15 cellular contexts compared by ENCODE assay signal in genomic region chr9:71719585-71719984, GRCh38. TPM values are rescaled to one million over a fixed set of nuclear protein-coding genes. Genes with fewer than 3 reads are reported as not detected.
A peak's percentile ranks its signal among the peaks of the same experiment; 100 is the strongest.
DNase-seq lines count a peak whose midpoint lies in the region; ATAC-seq and TF ChIP-seq lines count a peak whose summit lies in the region.
"Had no signal": no experiment of that assay in that cellular context is flagged by ENCODE, and none has a peak within 500 bp of the region (broad histone marks: within the 10 kb centered on the region; RNA-seq: fewer than 3 reads in every experiment).

No MANE protein-coding gene starts in this region.

- POLR2A ChIA-PET in CD8-positive, alpha-beta T cell (lab: Charles Lee): interaction anchor here (1.5 kb wide), 1 partner anchor 49 kb away, joined by 4 read pairs; the partner anchor contains the start of gene CEMIP2
- POLR2A ChIA-PET in naive thymus-derived CD8-positive, alpha-beta T cell (lab: Charles Lee): no interaction called here

- peaks cover 67% of the 10 kb centered on the region for H3K36me3 Mint-ChIP-seq in CD8-positive, alpha-beta T cell
- H3K36me3 Mint-ChIP-seq in naive thymus-derived CD8-positive, alpha-beta T cell: peaks cover 8 to 79% (median 31%) of the 10 kb centered on the region in 3 donors

- H3K27ac ChIP-seq in CD8-positive, alpha-beta T cell (ENCODE audit: low read depth, low read length): no peak overlapping the region

- H3K27me3 ChIP-seq in CD8-positive, alpha-beta T cell (ENCODE audit: insufficient read depth, low read length): no peaks in the 10 kb centered on the region

- no peaks in the 10 kb centered on the region for H3K9me3 ChIP-seq in CD8-positive, alpha-beta T cell (ENCODE audit: low read length)

- H3K4me1 Mint-ChIP-seq in CD8-positive, alpha-beta T cell (ENCODE audit: low read depth): peaks cover 7% of the 10 kb centered on the region
- peaks cover 0 to 1% (median 0%) of the 10 kb centered on the region in 4 donors for H3K4me1 Mint-ChIP-seq in naive thymus-derived CD8-positive, alpha-beta T cell
- H3K4me1 Mint-ChIP-seq: neural crest cell had no signal

- H3K4me3 Mint-ChIP-seq in CD8-positive, alpha-beta T cell: no peak overlapping the region
- no peak overlapping the region for H3K4me3 Mint-ChIP-seq in naive thymus-derived CD8-positive, alpha-beta T cell
- H3K4me3 Mint-ChIP-seq: activated CD8-positive, alpha-beta T cell treated with anti-CD3 and anti-CD28 coated beads, Interleukin-2, amount 10 ng/mL, durations not matched to agents 7 days and 5 days; activated naive CD8-positive, alpha-beta T cell treated with anti-CD3 and anti-CD28 coated beads for 36 hours; CD14-positive monocyte; neural crest cell had no signal

- H3K36me3 ChIP-seq in CD8-positive, alpha-beta T cell (ENCODE audit: insufficient read depth, low read length): peaks cover 31% of the 10 kb centered on the region

- intact Hi-C loops in CD8-positive, alpha-beta T cell (cut with DNase I, micrococcal nuclease): loop anchor here (2.0 to 5.0 kb wide), 2 partner anchors 15 to 48 kb away; partner anchors contain the start of gene CEMIP2 (in 1 of the 2)

- no peaks in the 10 kb centered on the region for H3K27me3 Mint-ChIP-seq in CD8-positive, alpha-beta T cell (ENCODE audit: low read depth)
- no peaks in the 10 kb centered on the region for H3K27me3 Mint-ChIP-seq in naive thymus-derived CD8-positive, alpha-beta T cell
- H3K27me3 Mint-ChIP-seq: activated naive CD8-positive, alpha-beta T cell treated with anti-CD3 and anti-CD28 coated beads for 36 hours had no signal

- peak overlapping the region; percentile 16 for H3K27ac Mint-ChIP-seq in CD8-positive, alpha-beta T cell
- peak overlapping the region in 2 of 10 donors; percentile 6 to 36 for H3K27ac Mint-ChIP-seq in naive thymus-derived CD8-positive, alpha-beta T cell
- H3K27ac Mint-ChIP-seq: activated CD8-positive, alpha-beta T cell treated with anti-CD3 and anti-CD28 coated beads, Interleukin-2, amount 10 ng/mL, durations not matched to agents 7 days and 5 days; activated naive CD8-positive, alpha-beta T cell treated with anti-CD3 and anti-CD28 coated beads for 36 hours had no signal

- TF ChIP-seq CTCF in CD8-positive, alpha-beta T cell (IDR thresholded peaks at IDR 0.05): no peak
- TF ChIP-seq CTCF in fibroblast of pulmonary artery (IDR thresholded peaks at IDR 0.05; ENCODE audit: low read length, missing control alignments): no peak

- no peaks in the 10 kb centered on the region for H3K9me3 Mint-ChIP-seq in CD8-positive, alpha-beta T cell
- H3K9me3 Mint-ChIP-seq in naive thymus-derived CD8-positive, alpha-beta T cell: no peaks in the 10 kb centered on the region
- H3K9me3 Mint-ChIP-seq: activated naive CD8-positive, alpha-beta T cell treated with anti-CD3 and anti-CD28 coated beads for 36 hours; neural crest cell had no signal

- no peaks in the 10 kb centered on the region for H3K4me1 ChIP-seq in CD8-positive, alpha-beta T cell (ENCODE audit: insufficient read depth, low read length)

- CTCF ChIA-PET in CD8-positive, alpha-beta T cell (lab: Charles Lee): interaction anchor here (1.2 kb wide), 1 partner anchor 116 kb away, joined by 3 read pairs; no protein-coding TSS in a partner anchor

- ATAC-seq in CD8-positive, alpha-beta T cell: peak; percentile 37
- ATAC-seq in SK-N-SH treated with all-trans-retinoic acid at 6 μM for 48 hours: peak; percentile 89
- ATAC-seq in naive thymus-derived CD8-positive, alpha-beta T cell: peak; percentile 23 to 60
- no peak for ATAC-seq in GM21447 (IDR thresholded peaks at IDR 0.05; ENCODE audit: unreplicated experiment)
- ATAC-seq in HG03108 (IDR thresholded peaks at IDR 0.05; ENCODE audit: unreplicated experiment): no peak
- no peak for ATAC-seq in GM19023 (IDR thresholded peaks at IDR 0.05; ENCODE audit: unreplicated experiment)
- ATAC-seq: activated CD8-positive, alpha-beta T cell treated with anti-CD3 and anti-CD28 coated beads, Interleukin-2, amount 10 ng/mL, durations not matched to agents 7 days and 5 days had no signal

- no peak for DNase-seq in CD8-positive, alpha-beta T cell
- DNase-seq in fibroblast of pulmonary artery (ENCODE audit: low read depth): peak; percentile 68
- peak in 2 of 10 donors; percentile 11 to 20 for DNase-seq in naive thymus-derived CD8-positive, alpha-beta T cell
- no peak for DNase-seq in activated CD4-positive, CD25-positive, alpha-beta regulatory T cell (lab: John Stamatoyannopoulos, UW)
- DNase-seq: activated CD8-positive, alpha-beta T cell treated with anti-CD3 and anti-CD28 coated beads, Interleukin-2, amount 10 ng/mL, durations not matched to agents 7 days and 5 days; activated naive CD8-positive, alpha-beta T cell treated with anti-CD3 and anti-CD28 coated beads for 36 hours; GOT3; NCI-H187; NCI-H82 had no signal

- no peak overlapping the region for H3K4me3 ChIP-seq in CD8-positive, alpha-beta T cell (ENCODE audit: low read depth, low read length)
- H3K4me3 ChIP-seq in fibroblast of pulmonary artery (replicated peaks; ENCODE audit: low read depth, low read length): no peak overlapping the region

TF ChIP-seq in SK-N-SH treated with all-trans-retinoic acid at 6 μM for 48 hours, 23 proteins besides CTCF, POLR2A, EP300 and RAD21:
- no peak for TF ChIP-seq ZNF70 (CRISPR knock-in tag; IDR thresholded peaks at IDR 0.05)

RNA-seq across cellular contexts. Expression of gene CEMIP2, which starts 48.7 kb away (rescaled TPM):
- total RNA-seq in CD8-positive, alpha-beta T cell: 100 to 1,000 TPM; 286 to 313 TPM
- 10 to 100 TPM; 67.5 to 71.9 TPM for total RNA-seq in naive thymus-derived CD8-positive, alpha-beta T cell
- 10 to 100 TPM in 2 of 3 donors, 1 to 10 TPM in 1; 5.9 to 12.9 (median 10.2) TPM for polyA plus RNA-seq in naive thymus-derived CD8-positive, alpha-beta T cell

Comparison
In these comparisons a context has a peak if more than half of its experiments do, and no peak if none do; other contexts are left out.
1. ATAC-seq: peak in CD8-positive, alpha-beta T cell (single experiment), SK-N-SH treated with all-trans-retinoic acid at 6 μM for 48 hours (single experiment) and naive thymus-derived CD8-positive, alpha-beta T cell (2 of 2); none in GM21447 (single experiment), HG03108 (single experiment) and GM19023 (single experiment).